Comparison of ENCODE assay signal across 6 cellular contexts in the genomic region with DNA sequence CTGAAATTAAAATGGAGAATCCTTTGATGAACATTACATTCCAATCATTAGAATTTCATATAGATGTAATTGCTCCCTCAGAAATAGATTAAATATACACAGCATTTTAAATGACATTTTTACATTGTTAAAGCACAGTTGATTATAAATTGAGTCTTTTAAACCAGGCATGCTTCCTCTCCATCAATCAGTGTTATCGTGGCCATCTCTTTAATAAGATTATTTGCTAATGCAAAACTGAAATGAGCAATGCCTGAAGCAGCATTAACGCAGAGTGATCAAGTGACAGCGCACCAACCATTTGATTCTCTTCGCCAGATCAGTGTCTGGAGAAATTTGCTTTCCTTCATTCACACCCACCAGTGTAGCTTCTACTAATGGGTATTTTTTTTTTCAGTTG.
"Had no signal": no experiment of that assay in that cellular context is flagged by ENCODE, and none has a peak within 500 bp of the region (broad histone marks: within the 10 kb centered on the region; RNA-seq: fewer than 3 reads in every experiment).

No MANE protein-coding gene starts in this region.

- DNase-seq: IMR-90, KBM-7, KG1 had no signal

- ATAC-seq: HepG2, K562 had no signal

- H3K4me3 ChIP-seq: K562 had no signal

- H3K27ac ChIP-seq: HL-60 had no signal
